12 cellular contexts compared by ENCODE assay signal in the genomic region with DNA sequence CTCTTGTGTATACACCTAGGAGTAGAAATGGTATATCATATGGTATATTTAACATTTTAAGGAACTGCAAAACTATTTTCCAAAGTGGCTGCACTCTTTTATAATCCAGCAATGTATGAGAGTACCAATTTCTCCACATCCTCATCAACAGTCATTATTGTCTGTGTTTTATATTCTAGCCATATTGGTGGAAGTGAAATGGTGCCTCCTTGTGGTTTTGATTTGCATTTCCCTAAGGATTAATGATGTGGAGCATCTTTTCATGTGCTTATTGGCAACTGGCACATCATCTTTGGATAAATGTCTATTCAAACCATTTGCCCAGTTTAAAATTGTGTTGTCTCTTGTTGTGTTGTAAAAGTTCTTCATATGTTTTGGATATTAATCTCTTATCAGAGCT. TPM values are rescaled to one million over a fixed set of nuclear protein-coding genes. Genes with fewer than 3 reads are reported as not detected.
DNase-seq lines count a peak whose midpoint lies in the region; ATAC-seq and TF ChIP-seq lines count a peak whose summit lies in the region.
"Had no signal": no experiment of that assay in that cellular context is flagged by ENCODE, and none has a peak within 500 bp of the region (broad histone marks: within the 10 kb centered on the region; RNA-seq: fewer than 3 reads in every experiment).

No MANE protein-coding gene starts in this region.

- no peak overlapping the region for H4K91ac ChIP-seq in neuronal stem cell (ENCODE audit: low read depth, low read length, poor library complexity)

- no peak for TF ChIP-seq POLR2A in esophagus squamous epithelium (IDR thresholded peaks at IDR 0.05)

- H3K9me2 ChIP-seq in OCI-LY7 (ENCODE audit: insufficient read depth, low read length) = no peaks in the 10 kb centered on the region

- no peak overlapping the region for H2BK15ac ChIP-seq in neuronal stem cell (ENCODE audit: low read length)

- ATAC-seq in DND-41 (ENCODE audit: insufficient read depth, low read depth) (no peak), GM21723 (IDR thresholded peaks at IDR 0.05; ENCODE audit: unreplicated experiment) (no peak), esophagus mucosa (no peak)

- no TSS peak for BruUV-seq in OCI-LY7 (replicated peaks; lab: Mats Ljungman, UMichigan)

- H3K27me3 ChIP-seq in DND-41 (ENCODE audit: insufficient read depth, low read length, poor library complexity) (no peaks in the 10 kb centered on the region), esophagus squamous epithelium (no peaks in the 10 kb centered on the region), neuronal stem cell (ENCODE audit: control insufficient read depth in 3 of 3, insufficient read depth in 3 of 3, low read depth in 1 of 3, low read length in 3 of 3) (peaks cover 0 to 7% (median 0%) of the 10 kb centered on the region in 3 experiments)

- DNase-seq in DND-41 (no peak), OCI-LY7 (ENCODE audit: low spot score) (no peak), esophagus squamous epithelium (lab: John Stamatoyannopoulos, UW) (no peak), neuronal stem cell (ENCODE audit: low spot score) (peak; percentile 0), NOMO-1 (lab: John Stamatoyannopoulos, UW; ENCODE audit: unreplicated experiment in 2 of 2) (no peak), NCI-H2107 treated with DMSO at 0.1 percent for 48 hours (lab: John Stamatoyannopoulos, UW; ENCODE audit: unreplicated experiment) (no peak)
- DNase-seq: activated CD4-positive, alpha-beta T cell treated with anti-CD3 and anti-CD28 coated beads for 4 hours; NCI-H446 treated with DMSO at 0.1 percent for 48 hours had no signal

- intact Hi-C loops in OCI-LY7 (cut with micrococcal nuclease; ENCODE audit: unreplicated experiment) (no loop called here), esophagus squamous epithelium (cut with DNase I) (no loop called here)

- H3K79me1 ChIP-seq in neuronal stem cell (ENCODE audit: low read depth, low read length) = no peaks in the 10 kb centered on the region

- H3K36me3 ChIP-seq in DND-41 (ENCODE audit: insufficient read depth, low read length) (no peaks in the 10 kb centered on the region), OCI-LY7 (ENCODE audit: insufficient read depth, low read length) (no peaks in the 10 kb centered on the region), esophagus squamous epithelium (no peaks in the 10 kb centered on the region), neuronal stem cell (replicated peaks in 1 of 2; ENCODE audit: control insufficient read depth in 2 of 2, insufficient read depth in 2 of 2, low read length in 2 of 2) (no peaks in the 10 kb centered on the region)

- no peak overlapping the region for H4K8ac ChIP-seq in neuronal stem cell (ENCODE audit: low read depth, low read length)

- no peak overlapping the region for H3K4ac ChIP-seq in neuronal stem cell (ENCODE audit: low read length)

- no peak overlapping the region for H3K4me3 ChIP-seq in DND-41 (ENCODE audit: low read depth in 1 of 2, low read length in 2 of 2)
- H3K4me3 ChIP-seq in OCI-LY7 (ENCODE audit: low read depth, low read length, poor library complexity, severe bottlenecking) = no peak overlapping the region
- H3K4me3 ChIP-seq in esophagus squamous epithelium = no peak overlapping the region
- no peak overlapping the region for H3K4me3 ChIP-seq in neuronal stem cell (ENCODE audit: low read length in 2 of 2)

- no peak overlapping the region for H2BK120ac ChIP-seq in neuronal stem cell (ENCODE audit: low read depth, low read length)

- H4K20me1 ChIP-seq in DND-41 (ENCODE audit: insufficient read depth, low read length) = no peaks in the 10 kb centered on the region
- H4K20me1 ChIP-seq in OCI-LY7 (ENCODE audit: insufficient read depth, low read length) = no peaks in the 10 kb centered on the region

- H3K4me1 ChIP-seq in DND-41 (ENCODE audit: insufficient read depth, low read length) (no peaks in the 10 kb centered on the region), OCI-LY7 (ENCODE audit: insufficient read depth, low read length, poor library complexity, severe bottlenecking) (no peaks in the 10 kb centered on the region), esophagus squamous epithelium (no peaks in the 10 kb centered on the region), neuronal stem cell (ENCODE audit: control insufficient read depth in 2 of 2, insufficient read depth in 1 of 2, low read depth in 1 of 2, low read length in 2 of 2) (peaks cover 0 to 1% of the 10 kb centered on the region in 2 donors)

- no peak overlapping the region for H3K14ac ChIP-seq in neuronal stem cell (ENCODE audit: low read length)

- no peak overlapping the region for H3K23ac ChIP-seq in neuronal stem cell (ENCODE audit: low read depth, low read length, poor library complexity)

- H3K18ac ChIP-seq in neuronal stem cell (ENCODE audit: low read length) = no peak overlapping the region

- no peak overlapping the region for H3K27ac ChIP-seq in DND-41 (ENCODE audit: low read length)
- no peak overlapping the region for H3K27ac ChIP-seq in OCI-LY7 (ENCODE audit: low read depth, low read length, poor library complexity, severe bottlenecking)
- no peak overlapping the region for H3K27ac ChIP-seq in esophagus squamous epithelium
- H3K27ac ChIP-seq in neuronal stem cell (replicated peaks; ENCODE audit: low read length) = no peak overlapping the region

- H2BK5ac ChIP-seq in neuronal stem cell (ENCODE audit: low read length) = no peak overlapping the region

- no peak overlapping the region for H2AFZ ChIP-seq in DND-41 (ENCODE audit: low read depth, low read length)
- H2AFZ ChIP-seq in OCI-LY7 (ENCODE audit: low read length) = no peak overlapping the region
- H2AFZ ChIP-seq in neuronal stem cell (ENCODE audit: low read length) = no peak overlapping the region

- H3K79me2 ChIP-seq in DND-41 (ENCODE audit: insufficient read depth, low read length) = no peaks in the 10 kb centered on the region
- no peaks in the 10 kb centered on the region for H3K79me2 ChIP-seq in OCI-LY7 (ENCODE audit: insufficient read depth, low read depth, low read length)

- no peak overlapping the region for H2AK5ac ChIP-seq in neuronal stem cell (ENCODE audit: low read depth, low read length)

- H3K4me2 ChIP-seq in DND-41 (ENCODE audit: insufficient read depth, low read length) (no peak overlapping the region), OCI-LY7 (ENCODE audit: low read length) (no peak overlapping the region), neuronal stem cell (ENCODE audit: insufficient read depth, low read length, poor library complexity, severe bottlenecking) (no peak overlapping the region)

- TF ChIP-seq CTCF in DND-41 (IDR thresholded peaks at IDR 0.05; ENCODE audit: borderline replicate concordance, extremely low read depth, low read length, poor library complexity, severe bottlenecking) (peak; percentile 27), OCI-LY7 (conservative IDR thresholded peaks at IDR 0.05; ENCODE audit: low read length) (0 out of 2 replicates have a peak, but pooled peaks have one; percentile 17), esophagus squamous epithelium (IDR thresholded peaks at IDR 0.05) (peak in 4 of 6 experiments; percentile 11 to 53 (median 24))

- CTCF ChIA-PET in OCI-LY7 (lab: Charles Lee; ENCODE audit: unreplicated experiment) = no interaction called here

- POLR2A ChIA-PET in OCI-LY7 (lab: Charles Lee) = no interaction called here

- H3K9ac ChIP-seq in DND-41 (ENCODE audit: low read depth, low read length) (no peak overlapping the region), neuronal stem cell (ENCODE audit: low read depth, low read length, poor library complexity) (no peak overlapping the region)

- no peaks in the 10 kb centered on the region for H3K9me3 ChIP-seq in DND-41 (ENCODE audit: insufficient read depth, low read length, severe bottlenecking)
- H3K9me3 ChIP-seq in OCI-LY7 (ENCODE audit: low read length) = no peaks in the 10 kb centered on the region
- H3K9me3 ChIP-seq in esophagus squamous epithelium = no peaks in the 10 kb centered on the region
- no peaks in the 10 kb centered on the region for H3K9me3 ChIP-seq in neuronal stem cell (replicated peaks in 1 of 2; ENCODE audit: control insufficient read depth in 2 of 2, insufficient read depth in 1 of 2, low read depth in 1 of 2, low read length in 2 of 2)

- H2BK12ac ChIP-seq in neuronal stem cell (ENCODE audit: low read length) = no peak overlapping the region

RNA-seq across cellular contexts. Expression of gene BMP15, which starts 9.6 kb away (rescaled TPM):
- not detected in 2 replicates for total RNA-seq in OCI-LY7 (2014; rRNA removed; shearing (Covaris generic))
- total RNA-seq in OCI-LY7 (2022) (not detected in 2 replicates), esophagus squamous epithelium (not detected), esophagus mucosa (not detected)
- polyA plus RNA-seq in neuronal stem cell (2013, experiment 1 of 2) = not detected
- polyA plus RNA-seq in neuronal stem cell (2013, experiment 2 of 2) = not detected
- total RNA-seq: cardiac septum, urinary bladder had no signal
- polyA plus RNA-seq: urinary bladder had no signal
